Comparison of ENCODE assay signal across 8 cellular contexts in genomic region chr18:46073474-46074331, GRCh38. TPM values are rescaled to one million over a fixed set of nuclear protein-coding genes. Genes with fewer than 3 reads are reported as not detected.
DNase-seq lines count a peak whose midpoint lies in the region; ATAC-seq, FAIRE-seq and TF ChIP-seq lines count a peak whose summit lies in the region.

No MANE protein-coding gene starts in this region.

- peak; percentile 70 for TF ChIP-seq CTCF in progenitor cell of endocrine pancreas (IDR thresholded peaks at IDR 0.05; ENCODE audit: unreplicated experiment)

- no peaks in the 10 kb centered on the region for H3K9me3 Mint-ChIP-seq in activated naive CD4-positive, alpha-beta T cell treated with anti-CD3 and anti-CD28 coated beads, Interleukin-2, amount 50 U/mL, for 24 hours
- H3K9me3 Mint-ChIP-seq in progenitor cell of endocrine pancreas (ENCODE audit: low read depth) = no peaks in the 10 kb centered on the region

- peaks cover 42% of the 10 kb centered on the region for H3K4me1 Mint-ChIP-seq in activated naive CD4-positive, alpha-beta T cell treated with anti-CD3 and anti-CD28 coated beads, Interleukin-2, amount 50 U/mL, for 24 hours
- H3K4me1 Mint-ChIP-seq in progenitor cell of endocrine pancreas (ENCODE audit: low read depth) = no peaks in the 10 kb centered on the region

- no peak for ATAC-seq in HG03095 (IDR thresholded peaks at IDR 0.05; ENCODE audit: unreplicated experiment)

- peak overlapping the region; percentile 61 for H3K4me3 Mint-ChIP-seq in activated naive CD4-positive, alpha-beta T cell treated with anti-CD3 and anti-CD28 coated beads, Interleukin-2, amount 50 U/mL, for 24 hours
- no peak overlapping the region for H3K4me3 Mint-ChIP-seq in progenitor cell of endocrine pancreas (ENCODE audit: low read depth)

- H3K36me3 Mint-ChIP-seq in activated naive CD4-positive, alpha-beta T cell treated with anti-CD3 and anti-CD28 coated beads, Interleukin-2, amount 50 U/mL, for 24 hours = no peaks in the 10 kb centered on the region
- peaks cover 3% of the 10 kb centered on the region for H3K36me3 Mint-ChIP-seq in progenitor cell of endocrine pancreas (ENCODE audit: insufficient read depth)

- peak overlapping the region; percentile 70 for H3K27ac Mint-ChIP-seq in activated naive CD4-positive, alpha-beta T cell treated with anti-CD3 and anti-CD28 coated beads, Interleukin-2, amount 50 U/mL, for 24 hours
- no peak overlapping the region for H3K27ac Mint-ChIP-seq in progenitor cell of endocrine pancreas

- no peaks in the 10 kb centered on the region for H3K27me3 Mint-ChIP-seq in activated naive CD4-positive, alpha-beta T cell treated with anti-CD3 and anti-CD28 coated beads, Interleukin-2, amount 50 U/mL, for 24 hours
- H3K27me3 Mint-ChIP-seq in progenitor cell of endocrine pancreas = peaks cover 10% of the 10 kb centered on the region

- DNase-seq in KG1 (lab: John Stamatoyannopoulos, UW) (peak; percentile 73), OCI-M1 (lab: John Stamatoyannopoulos, UW) (peak; percentile 91), glomerular endothelial cell (ENCODE audit: extremely low read depth, low read depth, low spot score) (peak; percentile 54), progenitor cell of endocrine pancreas (ENCODE audit: low spot score, unreplicated experiment) (peak; percentile 26), HPDE6-E6E7 (ENCODE audit: extremely low spot score) (no peak)

- peak; percentile 98 for FAIRE-seq in G401.6 (lab: Jason Lieb, UNC)

RNA-seq across cellular contexts. Expression of gene PSTPIP2, which starts 1.6 kb away (rescaled TPM):
- 6.9 and 8.9 TPM in 2 replicates for total RNA-seq in glomerular endothelial cell
- 6.1 and 7.0 TPM in 2 replicates for total RNA-seq in progenitor cell of endocrine pancreas

RNA-seq across cellular contexts. Expression of gene ATP5F1A, which starts 24.4 kb away (rescaled TPM):
- 306 and 489 TPM in 2 replicates for total RNA-seq in glomerular endothelial cell
- 375 and 390 TPM in 2 replicates for total RNA-seq in progenitor cell of endocrine pancreas

RNA-seq across cellular contexts. Expression of gene HAUS1, which starts 30.5 kb away (rescaled TPM):
- total RNA-seq in glomerular endothelial cell (46.8 and 83.5 TPM in 2 replicates), progenitor cell of endocrine pancreas (57.0 and 58.3 TPM in 2 replicates)
